ENCODE assay signal across 8 cellular contexts in genomic region chr3:112990672-112991602, GRCh38. TPM values are rescaled to one million over a fixed set of nuclear protein-coding genes. Genes with fewer than 3 reads are reported as not detected.
DNase-seq lines count a peak whose midpoint lies in the region; ATAC-seq lines count a peak whose summit lies in the region.

Gene GTPBP8, plus strand, starts transcription at chr3:112990984. Its CDS starts 16 bp downstream, at chr3:112991000.

- H3K36me3 ChIP-seq in Karpas-422 (ENCODE audit: insufficient read depth, low read length): no peaks in the 10 kb centered on the region

- H3K9me3 Mint-ChIP-seq in activated T-helper 1 cell treated with anti-CD3 and anti-CD28 coated beads, Interleukin-12 subunit alpha, Interleukin-12 subunit beta, Interleukin-2, Interleukin-4 antibody, amounts not matched to agents 30 ng/mL and 10 ng/mL and 1 ng/mL, durations not matched to agents 14 hours and 24 hours and 36 hours: no peaks in the 10 kb centered on the region
- H3K9me3 Mint-ChIP-seq in naive B cell: no peaks in the 10 kb centered on the region
- no peaks in the 10 kb centered on the region for H3K9me3 Mint-ChIP-seq in stimulated activated memory B cell treated with anti-CD40 and anti-IgM and Interleukin-4, amounts not matched to agents 10 μg/mL and 1 μg/mL and 100 μg/mL, for 72 hours

- intact Hi-C loops in activated T-helper 1 cell treated with anti-CD3 and anti-CD28 coated beads, Interleukin-12 subunit alpha, Interleukin-12 subunit beta, Interleukin-2, Interleukin-4 antibody, amounts not matched to agents 30 ng/mL and 10 ng/mL and 1 ng/mL, durations not matched to agents 14 hours and 24 hours and 36 hours (cut with micrococcal nuclease): loop anchor here (1.0 to 5.0 kb wide), 7 partner anchors 12 to 429 kb away; partner anchors contain the start of gene SLC35A5

- peaks cover 34% of the 10 kb centered on the region for H3K4me1 ChIP-seq in Karpas-422 (ENCODE audit: low read length)

- peaks cover 79% of the 10 kb centered on the region for H3K4me1 Mint-ChIP-seq in activated T-helper 1 cell treated with anti-CD3 and anti-CD28 coated beads, Interleukin-12 subunit alpha, Interleukin-12 subunit beta, Interleukin-2, Interleukin-4 antibody, amounts not matched to agents 30 ng/mL and 10 ng/mL and 1 ng/mL, durations not matched to agents 14 hours and 24 hours and 36 hours (ENCODE audit: low read depth)
- H3K4me1 Mint-ChIP-seq in naive B cell: peaks cover 27 to 33% (median 29%) of the 10 kb centered on the region in 3 donors
- H3K4me1 Mint-ChIP-seq in stimulated activated memory B cell treated with anti-CD40 and anti-IgM and Interleukin-4, amounts not matched to agents 10 μg/mL and 1 μg/mL and 100 μg/mL, for 72 hours: peaks cover 28% of the 10 kb centered on the region

- H3K4me3 ChIP-seq in Karpas-422 (ENCODE audit: low read length): peak within 1 kb of the TSS; percentile 69

- peak; percentile 87 for ATAC-seq in GM21825 (IDR thresholded peaks at IDR 0.05; ENCODE audit: unreplicated experiment)
- ATAC-seq in naive B cell (ENCODE audit: low read depth in 2 of 2): peak; percentile 78 to 85
- peak; percentile 97 for ATAC-seq in stimulated activated memory B cell treated with anti-CD40 and anti-IgM and Interleukin-4, amounts not matched to agents 10 μg/mL and 1 μg/mL and 100 μg/mL, for 72 hours

- H3K27me3 Mint-ChIP-seq in activated T-helper 1 cell treated with anti-CD3 and anti-CD28 coated beads, Interleukin-12 subunit alpha, Interleukin-12 subunit beta, Interleukin-2, Interleukin-4 antibody, amounts not matched to agents 30 ng/mL and 10 ng/mL and 1 ng/mL, durations not matched to agents 14 hours and 24 hours and 36 hours (ENCODE audit: insufficient read depth): no peaks in the 10 kb centered on the region
- H3K27me3 Mint-ChIP-seq in naive B cell: no peaks in the 10 kb centered on the region
- H3K27me3 Mint-ChIP-seq in stimulated activated memory B cell treated with anti-CD40 and anti-IgM and Interleukin-4, amounts not matched to agents 10 μg/mL and 1 μg/mL and 100 μg/mL, for 72 hours: no peaks in the 10 kb centered on the region

- no peaks in the 10 kb centered on the region for H4K20me1 ChIP-seq in Karpas-422 (ENCODE audit: insufficient read depth, low read depth, low read length)

- peak within 1 kb of the TSS; percentile 48 for H3K27ac ChIP-seq in Karpas-422 (ENCODE audit: low read length)

- DNase-seq in DMS79 treated with DMSO at 0.1 percent for 48 hours (lab: John Stamatoyannopoulos, UW) (peak; percentile 87), Karpas-422 (peak; percentile 93), RKO (ENCODE audit: low spot score) (peak; percentile 91), fibroblast of gingiva (ENCODE audit: low read depth) (peak; percentile 81), naive B cell (peak; percentile 88)
- peak; percentile 81 for DNase-seq in activated T-helper 1 cell treated with anti-CD3 and anti-CD28 coated beads, Interleukin-12 subunit alpha, Interleukin-12 subunit beta, Interleukin-2, Interleukin-4 antibody, amounts not matched to agents 30 ng/mL and 10 ng/mL and 1 ng/mL, durations not matched to agents 14 hours and 24 hours and 36 hours (ENCODE audit: low spot score)

- H3K79me2 ChIP-seq in Karpas-422 (ENCODE audit: low read length): peaks cover 45% of the 10 kb centered on the region

- H3K27ac Mint-ChIP-seq in activated T-helper 1 cell treated with anti-CD3 and anti-CD28 coated beads, Interleukin-12 subunit alpha, Interleukin-12 subunit beta, Interleukin-2, Interleukin-4 antibody, amounts not matched to agents 30 ng/mL and 10 ng/mL and 1 ng/mL, durations not matched to agents 14 hours and 24 hours and 36 hours: peak within 1 kb of the TSS; percentile 93
- H3K27ac Mint-ChIP-seq in naive B cell: peak within 1 kb of the TSS; percentile 96 to 99 (median 97)
- peak within 1 kb of the TSS; percentile 97 for H3K27ac Mint-ChIP-seq in stimulated activated memory B cell treated with anti-CD40 and anti-IgM and Interleukin-4, amounts not matched to agents 10 μg/mL and 1 μg/mL and 100 μg/mL, for 72 hours

- H3K27me3 ChIP-seq in Karpas-422 (ENCODE audit: low read length): no peaks in the 10 kb centered on the region

- H2AFZ ChIP-seq in Karpas-422 (ENCODE audit: low read length): peak within 1 kb of the TSS; percentile 93

- H3K4me3 Mint-ChIP-seq in activated T-helper 1 cell treated with anti-CD3 and anti-CD28 coated beads, Interleukin-12 subunit alpha, Interleukin-12 subunit beta, Interleukin-2, Interleukin-4 antibody, amounts not matched to agents 30 ng/mL and 10 ng/mL and 1 ng/mL, durations not matched to agents 14 hours and 24 hours and 36 hours: peak within 1 kb of the TSS; percentile 90
- peak within 1 kb of the TSS; percentile 85 to 98 (median 96) for H3K4me3 Mint-ChIP-seq in naive B cell
- peak within 1 kb of the TSS; percentile 78 for H3K4me3 Mint-ChIP-seq in stimulated activated memory B cell treated with anti-CD40 and anti-IgM and Interleukin-4, amounts not matched to agents 10 μg/mL and 1 μg/mL and 100 μg/mL, for 72 hours

- H3K36me3 Mint-ChIP-seq in activated T-helper 1 cell treated with anti-CD3 and anti-CD28 coated beads, Interleukin-12 subunit alpha, Interleukin-12 subunit beta, Interleukin-2, Interleukin-4 antibody, amounts not matched to agents 30 ng/mL and 10 ng/mL and 1 ng/mL, durations not matched to agents 14 hours and 24 hours and 36 hours (ENCODE audit: low read depth): peaks cover 17% of the 10 kb centered on the region
- H3K36me3 Mint-ChIP-seq in naive B cell: peaks cover 0 to 9% of the 10 kb centered on the region in 2 donors
- peaks cover 9% of the 10 kb centered on the region for H3K36me3 Mint-ChIP-seq in stimulated activated memory B cell treated with anti-CD40 and anti-IgM and Interleukin-4, amounts not matched to agents 10 μg/mL and 1 μg/mL and 100 μg/mL, for 72 hours

- H3K9me3 ChIP-seq in Karpas-422 (ENCODE audit: low read length): no peaks in the 10 kb centered on the region

- H3K9me2 ChIP-seq in Karpas-422 (replicated peaks; ENCODE audit: insufficient read depth, low read length): no peaks in the 10 kb centered on the region

- peak within 1 kb of the TSS; percentile 96 for H3K4me2 ChIP-seq in Karpas-422 (ENCODE audit: low read depth, low read length, poor library complexity, severe bottlenecking)

- peak within 1 kb of the TSS; percentile 81 for H3K9ac ChIP-seq in Karpas-422 (ENCODE audit: low read length)

RNA-seq across cellular contexts. Expression of gene GTPBP8, which starts in this region (rescaled TPM):
- 28.4 and 36.0 TPM in 2 replicates for total RNA-seq in Karpas-422 (2014; rRNA removed; shearing (Covaris generic); ENCODE audit: low replicate concordance)
- total RNA-seq in activated T-helper 1 cell treated with anti-CD3 and anti-CD28 coated beads, Interleukin-12 subunit alpha, Interleukin-12 subunit beta, Interleukin-2, Interleukin-4 antibody, amounts not matched to agents 30 ng/mL and 10 ng/mL and 1 ng/mL, durations not matched to agents 14 hours and 24 hours and 36 hours: 22.6 and 25.0 TPM in 2 replicates
- polyA plus RNA-seq in naive B cell (ENCODE audit: low read depth in 6 of 6): 10 to 100 TPM in 4 of 6 donors, 1 to 10 TPM in 2; 9.4 to 16.2 (median 12.7) TPM

Comparison
In these comparisons a context has a peak if more than half of its experiments do, and no peak if none do; other contexts are left out.
1. Peak in every context shown above with its lines: DNase-seq, ATAC-seq, H3K4me3 ChIP-seq and H3K27ac ChIP-seq.